18 cellular contexts compared by ENCODE assay signal in the genomic region with DNA sequence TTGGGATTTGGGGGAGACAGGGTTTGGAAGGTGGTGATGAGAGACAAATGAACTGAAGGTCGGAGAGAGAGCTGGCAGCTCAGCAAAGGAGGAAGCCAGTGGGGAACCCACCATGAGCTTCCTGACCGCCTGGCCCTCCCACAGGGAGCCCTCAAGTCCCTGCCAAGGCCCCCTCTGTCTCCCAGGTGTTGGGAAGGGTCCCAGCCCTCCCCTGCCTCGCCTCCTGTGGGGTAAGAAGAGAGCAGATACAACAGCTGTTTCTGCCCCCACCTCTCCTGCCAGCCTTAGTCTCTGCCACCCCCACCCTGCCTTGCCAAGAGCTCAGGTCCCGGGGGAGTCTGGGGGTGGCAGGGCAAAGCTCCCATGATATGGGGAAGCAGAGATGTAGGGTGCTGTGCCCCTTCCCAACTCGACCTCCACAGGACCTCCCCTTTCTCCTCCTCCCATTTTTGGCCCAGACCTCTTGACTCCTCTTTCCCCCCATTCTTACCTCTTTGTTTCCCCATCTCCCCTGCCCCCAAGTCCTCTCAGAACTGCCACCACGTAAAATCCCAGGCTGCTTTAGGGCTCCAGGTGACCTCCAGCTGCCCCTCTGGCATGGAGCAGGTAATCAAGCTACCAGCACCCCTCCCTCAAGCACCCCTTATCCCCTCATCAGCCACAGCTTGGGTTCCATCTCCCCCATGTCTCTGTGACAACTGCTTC. TPM values are rescaled to one million over a fixed set of nuclear protein-coding genes. Genes with fewer than 3 reads are reported as not detected.
A peak's percentile ranks its signal among the peaks of the same experiment; 100 is the strongest.
DNase-seq lines count a peak whose midpoint lies in the region; ATAC-seq, FAIRE-seq and TF ChIP-seq lines count a peak whose summit lies in the region.
"Had no signal": no experiment of that assay in that cellular context is flagged by ENCODE, and none has a peak within 500 bp of the region (broad histone marks: within the 10 kb centered on the region; RNA-seq: fewer than 3 reads in every experiment).

No MANE protein-coding gene starts in this region.

- H3K27me3 ChIP-seq in astrocyte (ENCODE audit: insufficient read depth, low read length) (no peaks in the 10 kb centered on the region), HepG2 (ENCODE audit: control insufficient read depth in 1 of 2, insufficient read depth in 2 of 2, low read length in 2 of 2) (no peaks in the 10 kb centered on the region)
- H3K27me3 ChIP-seq: ovary had no signal

- no peak for TF ChIP-seq EP300 in HepG2 (IDR thresholded peaks at IDR 0.05; ENCODE audit: low read depth in 2 of 2, low read length in 2 of 2)
- TF ChIP-seq EP300 in HepG2 (CRISPR knock-in tag; IDR thresholded peaks at IDR 0.05; ENCODE audit: borderline replicate concordance): no peak

- peaks cover 43% of the 10 kb centered on the region for H3K4me1 Mint-ChIP-seq in astrocyte (ENCODE audit: low read depth, unreplicated experiment)
- H3K4me1 Mint-ChIP-seq in stimulated activated effector memory CD8-positive, alpha-beta T cell treated with anti-CD3 and anti-CD28 coated beads, Interleukin-12 subunit alpha, Interleukin-12 subunit beta, amount 100 ng/mL, for 72 hours: peaks cover 28% of the 10 kb centered on the region
- H3K4me1 Mint-ChIP-seq in type B pancreatic cell (ENCODE audit: unreplicated experiment): peaks cover 38% of the 10 kb centered on the region

- H3K9me3 ChIP-seq in astrocyte (ENCODE audit: insufficient read depth, low read depth, low read length) (no peaks in the 10 kb centered on the region), HepG2 (ENCODE audit: low read length) (no peaks in the 10 kb centered on the region)
- H3K9me3 ChIP-seq: ovary had no signal

- no peak for FAIRE-seq in astrocyte (lab: Jason Lieb, UNC)
- FAIRE-seq in HepG2 (lab: Jason Lieb, UNC): no peak
- FAIRE-seq: GM12891 had no signal

- H3K36me3 Mint-ChIP-seq in astrocyte (ENCODE audit: low read depth, unreplicated experiment) (peaks cover 6% of the 10 kb centered on the region), type B pancreatic cell (peaks cover 16% of the 10 kb centered on the region)
- H3K36me3 Mint-ChIP-seq in stimulated activated effector memory CD8-positive, alpha-beta T cell treated with anti-CD3 and anti-CD28 coated beads, Interleukin-12 subunit alpha, Interleukin-12 subunit beta, amount 100 ng/mL, for 72 hours: peaks cover 2% of the 10 kb centered on the region

- POLR2A ChIA-PET in HepG2 (lab: Yijun Ruan, JAX): interaction anchor here (0.7 to 15.2 kb wide), 13 partner anchors 9 to 147 kb away, joined by 3 to 390 read pairs (median 6); partner anchors contain the start of genes INTS3, S100A14, S100A16 and SLC27A3

- no peaks in the 10 kb centered on the region for H3K27me3 Mint-ChIP-seq in astrocyte (ENCODE audit: low read depth, unreplicated experiment)
- no peaks in the 10 kb centered on the region for H3K27me3 Mint-ChIP-seq in type B pancreatic cell

- H3K9ac ChIP-seq in astrocyte (ENCODE audit: low read length) (no peak overlapping the region), HepG2 (ENCODE audit: insufficient read depth, low read depth, low read length) (peak overlapping the region; percentile 78)

- intact Hi-C loops in HepG2 (cut with micrococcal nuclease; ENCODE audit: unreplicated experiment): loop anchor here (5.0 kb wide), 1 partner anchor 116 kb away; no protein-coding TSS in a partner anchor

- CTCF ChIA-PET in HepG2 (lab: Yijun Ruan, JAX; ENCODE audit: low intra/inter-chr PET ratio, low total read pairs): interaction anchor here (2.0 kb wide), 2 partner anchors 56 to 118 kb away, joined by 7 to 18 read pairs; no protein-coding TSS in a partner anchor

- peaks cover 31% of the 10 kb centered on the region for H3K79me2 ChIP-seq in astrocyte (ENCODE audit: insufficient read depth, low read length)
- peaks cover 34% of the 10 kb centered on the region for H3K79me2 ChIP-seq in HepG2 (ENCODE audit: insufficient read depth, low read length)

- H3K4me2 ChIP-seq in astrocyte (ENCODE audit: low read length) (no peak overlapping the region), HepG2 (ENCODE audit: low read depth, low read length) (peak overlapping the region; percentile 91)

- H3K36me3 ChIP-seq in astrocyte (ENCODE audit: insufficient read depth, low read length) (peaks cover 14% of the 10 kb centered on the region), HepG2 (replicated peaks in 1 of 2; ENCODE audit: control insufficient read depth in 1 of 2, insufficient read depth in 2 of 2, low read length in 2 of 2) (peaks cover 0 to 2% of the 10 kb centered on the region in 2 experiments; a peak in 2 of 5 replicates)
- H3K36me3 ChIP-seq: ovary had no signal

- TSS peak; percentile 54 for BruUV-seq in HepG2 (replicated peaks; lab: Mats Ljungman, UMichigan)

- ATAC-seq in HepG2: peak; percentile 3
- no peak for ATAC-seq in stimulated activated effector memory CD8-positive, alpha-beta T cell treated with anti-CD3 and anti-CD28 coated beads, Interleukin-12 subunit alpha, Interleukin-12 subunit beta, amount 100 ng/mL, for 72 hours

- peak overlapping the region; percentile 41 for H3K4me3 Mint-ChIP-seq in astrocyte (ENCODE audit: unreplicated experiment)
- H3K4me3 Mint-ChIP-seq in stimulated activated effector memory CD8-positive, alpha-beta T cell treated with anti-CD3 and anti-CD28 coated beads, Interleukin-12 subunit alpha, Interleukin-12 subunit beta, amount 100 ng/mL, for 72 hours: no peak overlapping the region
- no peak overlapping the region for H3K4me3 Mint-ChIP-seq in type B pancreatic cell
- H3K4me3 Mint-ChIP-seq: activated naive CD8-positive, alpha-beta T cell treated with anti-CD3 and anti-CD28 coated beads for 36 hours had no signal

- no peak for TF ChIP-seq CTCF in astrocyte (IDR thresholded peaks at IDR 0.05; ENCODE audit: insufficient read depth, low read depth, low read length)
- no peak for TF ChIP-seq CTCF in HepG2 (CRISPR knock-in tag; IDR thresholded peaks at IDR 0.05)
- TF ChIP-seq CTCF in type B pancreatic cell (conservative IDR thresholded peaks at IDR 0.05): no peak

- H2AFZ ChIP-seq in astrocyte (ENCODE audit: low read depth, low read length) (no peak overlapping the region), HepG2 (ENCODE audit: low read length) (no peak overlapping the region)

- H3K27ac ChIP-seq in astrocyte (ENCODE audit: low read depth, low read length): no peak overlapping the region
- peak overlapping the region; percentile 87 for H3K27ac ChIP-seq in HepG2 (ENCODE audit: extremely low read length, insufficient read depth, low read length)

- peaks cover 10% of the 10 kb centered on the region for H4K20me1 ChIP-seq in astrocyte (ENCODE audit: insufficient read depth, low read length)
- no peaks in the 10 kb centered on the region for H4K20me1 ChIP-seq in HepG2 (ENCODE audit: insufficient read depth, low read length)

- 0% methylated on average over 5 of the region's 6 CpGs for WGBS in HepG2 (ENCODE audit: low lambda C conversion rate)

- H3K4me1 ChIP-seq in astrocyte (ENCODE audit: insufficient read depth, low read length) (peaks cover 35% of the 10 kb centered on the region), HepG2 (ENCODE audit: insufficient read depth, low read length) (peaks cover 71% of the 10 kb centered on the region)

- in situ Hi-C loops in HepG2 (cut with HindIII; ENCODE audit: extremely low pct_ligation_motif_present, low pct_unique_long_range_greater_than_20kb): loop anchor here (5.0 kb wide), 2 partner anchors 56 to 121 kb away; no protein-coding TSS in a partner anchor

- H3K27ac Mint-ChIP-seq in astrocyte (ENCODE audit: unreplicated experiment): no peak overlapping the region
- H3K27ac Mint-ChIP-seq in stimulated activated effector memory CD8-positive, alpha-beta T cell treated with anti-CD3 and anti-CD28 coated beads, Interleukin-12 subunit alpha, Interleukin-12 subunit beta, amount 100 ng/mL, for 72 hours: peak overlapping the region; percentile 56
- no peak overlapping the region for H3K27ac Mint-ChIP-seq in type B pancreatic cell
- H3K27ac Mint-ChIP-seq: activated naive CD8-positive, alpha-beta T cell treated with anti-CD3 and anti-CD28 coated beads for 36 hours had no signal

- no peak overlapping the region for H3K4me3 ChIP-seq in astrocyte (ENCODE audit: insufficient read depth, low read depth, low read length)
- peak overlapping the region; percentile 55 to 84 (median 72) for H3K4me3 ChIP-seq in HepG2 (replicated peaks in 1 of 3; ENCODE audit: insufficient read depth in 1 of 3, low read depth in 2 of 3, low read length in 3 of 3)
- H3K4me3 ChIP-seq: ovary had no signal

- TF ChIP-seq POLR2A in HepG2 (IDR thresholded peaks at IDR 0.05; ENCODE audit: insufficient read depth in 1 of 2, low read depth in 2 of 2, low read length in 2 of 2): no peak

- no peaks in the 10 kb centered on the region for H3K9me3 Mint-ChIP-seq in astrocyte (ENCODE audit: unreplicated experiment)
- no peaks in the 10 kb centered on the region for H3K9me3 Mint-ChIP-seq in stimulated activated effector memory CD8-positive, alpha-beta T cell treated with anti-CD3 and anti-CD28 coated beads, Interleukin-12 subunit alpha, Interleukin-12 subunit beta, amount 100 ng/mL, for 72 hours
- H3K9me3 Mint-ChIP-seq in type B pancreatic cell: peaks cover 3% of the 10 kb centered on the region
- H3K9me3 Mint-ChIP-seq: activated naive CD8-positive, alpha-beta T cell treated with anti-CD3 and anti-CD28 coated beads for 36 hours had no signal

- DNase-seq in DMS 273 treated with DMSO at 0.1 percent for 48 hours (lab: John Stamatoyannopoulos, UW) (peak; percentile 17), astrocyte (ENCODE audit: low read depth) (no peak), HepG2 (ENCODE audit: low spot score) (no peak), COLO829 (ENCODE audit: low spot score) (no peak), type B pancreatic cell (ENCODE audit: extremely low spot score, unreplicated experiment) (no peak), GOT3 (lab: John Stamatoyannopoulos, UW) (no peak)
- DNase-seq in stimulated activated effector memory CD8-positive, alpha-beta T cell treated with anti-CD3 and anti-CD28 coated beads, Interleukin-12 subunit alpha, Interleukin-12 subunit beta, amount 100 ng/mL, for 72 hours (ENCODE audit: low spot score in 2 of 2): no peak
- DNase-seq in activated CD4-positive, alpha-beta T cell treated with anti-CD3 and anti-CD28 coated beads for 48 hours: no peak
- DNase-seq: activated naive CD8-positive, alpha-beta T cell treated with anti-CD3 and anti-CD28 coated beads for 36 hours; cerebellar nuclear complex; EL; NCI-H1694; NCI-H774; stimulated activated CD4-positive, alpha-beta T cell treated with anti-CD3 and anti-CD28 coated beads, Interleukin-15, amount 100 ng/mL, for 24 hours had no signal

- no peak for TF ChIP-seq RAD21 in HepG2 (CRISPR knock-in tag; IDR thresholded peaks at IDR 0.05)

RNA-seq across cellular contexts. Expression of gene S100A1, which starts 0.6 kb away (rescaled TPM):
- total RNA-seq in astrocyte: 1.7 and 4.1 TPM in 2 replicates
- total RNA-seq in HepG2 (2016; rRNA removed; fragmentation: Illumina TruSeq; extraction: Trizol): 120 and 151 TPM in 2 replicates
- total RNA-seq in HepG2 (2016; cell fraction: cytosol; rRNA removed; fragmentation: Illumina TruSeq; extraction: Trizol; ENCODE audit: low read depth): 28.0 and 35.5 TPM in 2 replicates
- 119 and 133 TPM in 2 replicates for total RNA-seq in HepG2 (2016; cell fraction: insoluble cytoplasmic fraction; rRNA removed; fragmentation: Illumina TruSeq; extraction: Trizol)
- total RNA-seq in HepG2 (2016; cell fraction: membrane; rRNA removed; fragmentation: Illumina TruSeq; extraction: Trizol): 48.1 and 56.1 TPM in 2 replicates
- 54.6 and 59.6 TPM in 2 replicates for total RNA-seq in HepG2 (2016; cell fraction: nucleus; rRNA removed; fragmentation: Illumina TruSeq; extraction: Trizol)
- 238 and 251 TPM in 2 replicates for polyA plus RNA-seq in HepG2 (2011; rRNA removed)
- 339 and 395 TPM in 2 replicates for polyA plus RNA-seq in HepG2 (2011; cell fraction: cytosol; rRNA removed)
- polyA plus RNA-seq in HepG2 (2011; cell fraction: nucleus; rRNA removed): 68.2 and 87.5 TPM in 2 replicates
- 109 and 178 TPM in 2 replicates for polyA plus RNA-seq in HepG2 (2012)
- polyA plus RNA-seq in HepG2 (2016; cell fraction: cytosol; fragmentation: Illumina TruSeq; extraction: Trizol; ENCODE audit: low read depth): 100 and 132 TPM in 2 replicates
- polyA plus RNA-seq in HepG2 (2016; cell fraction: insoluble cytoplasmic fraction; fragmentation: Illumina TruSeq; extraction: Trizol; ENCODE audit: low read depth): 381 and 401 TPM in 2 replicates
- polyA plus RNA-seq in HepG2 (2016; cell fraction: membrane; fragmentation: Illumina TruSeq; extraction: Trizol; ENCODE audit: low read depth): 143 and 156 TPM in 2 replicates
- polyA plus RNA-seq in HepG2 (2016; cell fraction: nucleus; fragmentation: Illumina TruSeq; extraction: Trizol; ENCODE audit: insufficient read depth, low read depth): 222 and 236 TPM in 2 replicates
- polyA minus RNA-seq in HepG2 (2011; rRNA and poly(A)+ RNA removed; ENCODE audit: low replicate concordance): 3.5 and 272 TPM in 2 replicates
- 102 and 128 TPM in 2 replicates for polyA minus RNA-seq in HepG2 (2011; cell fraction: cytosol; rRNA and poly(A)+ RNA removed)
- 35.0 and 41.2 TPM in 2 replicates for polyA minus RNA-seq in HepG2 (2011; cell fraction: nucleus; rRNA and poly(A)+ RNA removed)
- total RNA-seq in type B pancreatic cell (ENCODE audit: low replicate concordance): 0.97 TPM in 1 of 2 replicates, not detected in the other
- total RNA-seq: activated naive CD8-positive, alpha-beta T cell treated with anti-CD3 and anti-CD28 coated beads for 36 hours; lung microvascular endothelial cell had no signal

RNA-seq across cellular contexts. Expression of gene S100A13, which starts 1.5 kb away (rescaled TPM):
- total RNA-seq in astrocyte: 134 and 172 TPM in 2 replicates
- 89.5 and 115 TPM in 2 replicates for total RNA-seq in HepG2 (2016; rRNA removed; fragmentation: Illumina TruSeq; extraction: Trizol)
- 78.4 and 101 TPM in 2 replicates for total RNA-seq in HepG2 (2016; cell fraction: cytosol; rRNA removed; fragmentation: Illumina TruSeq; extraction: Trizol; ENCODE audit: low read depth)
- total RNA-seq in HepG2 (2016; cell fraction: insoluble cytoplasmic fraction; rRNA removed; fragmentation: Illumina TruSeq; extraction: Trizol): 101 and 125 TPM in 2 replicates
- total RNA-seq in HepG2 (2016; cell fraction: membrane; rRNA removed; fragmentation: Illumina TruSeq; extraction: Trizol): 88.5 and 93.4 TPM in 2 replicates
- 30.0 and 35.1 TPM in 2 replicates for total RNA-seq in HepG2 (2016; cell fraction: nucleus; rRNA removed; fragmentation: Illumina TruSeq; extraction: Trizol)
- polyA plus RNA-seq in HepG2 (2011; rRNA removed): 172 TPM in 2 replicates
- 139 and 163 TPM in 2 replicates for polyA plus RNA-seq in HepG2 (2011; cell fraction: cytosol; rRNA removed)
- polyA plus RNA-seq in HepG2 (2011; cell fraction: nucleus; rRNA removed): 32.1 and 42.4 TPM in 2 replicates
- 56.6 and 75.4 TPM in 2 replicates for polyA plus RNA-seq in HepG2 (2012)
- 82.7 and 114 TPM in 2 replicates for polyA plus RNA-seq in HepG2 (2016; cell fraction: cytosol; fragmentation: Illumina TruSeq; extraction: Trizol; ENCODE audit: low read depth)
- 106 and 116 TPM in 2 replicates for polyA plus RNA-seq in HepG2 (2016; cell fraction: insoluble cytoplasmic fraction; fragmentation: Illumina TruSeq; extraction: Trizol; ENCODE audit: low read depth)
- 65.7 and 84.0 TPM in 2 replicates for polyA plus RNA-seq in HepG2 (2016; cell fraction: membrane; fragmentation: Illumina TruSeq; extraction: Trizol; ENCODE audit: low read depth)
- 50.7 and 51.1 TPM in 2 replicates for polyA plus RNA-seq in HepG2 (2016; cell fraction: nucleus; fragmentation: Illumina TruSeq; extraction: Trizol; ENCODE audit: insufficient read depth, low read depth)
- 42.6 and 182 TPM in 2 replicates for polyA minus RNA-seq in HepG2 (2011; rRNA and poly(A)+ RNA removed; ENCODE audit: low replicate concordance)
- 11.7 and 13.7 TPM in 2 replicates for polyA minus RNA-seq in HepG2 (2011; cell fraction: cytosol; rRNA and poly(A)+ RNA removed)
- polyA minus RNA-seq in HepG2 (2011; cell fraction: nucleus; rRNA and poly(A)+ RNA removed): 6.7 and 6.8 TPM in 2 replicates
- total RNA-seq in type B pancreatic cell (ENCODE audit: low replicate concordance): 58.3 and 102 TPM in 2 replicates

RNA-seq across cellular contexts. Expression of gene CHTOP, which starts 5.1 kb away (rescaled TPM):
- total RNA-seq in astrocyte (46.7 and 56.4 TPM in 2 replicates), HepG2 (2016; rRNA removed; fragmentation: Illumina TruSeq; extraction: Trizol) (35.4 and 38.0 TPM in 2 replicates), type B pancreatic cell (ENCODE audit: low replicate concordance) (87.5 and 108 TPM in 2 replicates)
- total RNA-seq in HepG2 (2016; cell fraction: cytosol; rRNA removed; fragmentation: Illumina TruSeq; extraction: Trizol; ENCODE audit: low read depth): 14.3 and 17.0 TPM in 2 replicates
- total RNA-seq in HepG2 (2016; cell fraction: insoluble cytoplasmic fraction; rRNA removed; fragmentation: Illumina TruSeq; extraction: Trizol): 34.0 and 41.6 TPM in 2 replicates
- 24.6 and 26.6 TPM in 2 replicates for total RNA-seq in HepG2 (2016; cell fraction: membrane; rRNA removed; fragmentation: Illumina TruSeq; extraction: Trizol)
- 60.5 and 67.4 TPM in 2 replicates for total RNA-seq in HepG2 (2016; cell fraction: nucleus; rRNA removed; fragmentation: Illumina TruSeq; extraction: Trizol)
- polyA plus RNA-seq in HepG2 (2011; rRNA removed): 47.1 and 51.9 TPM in 2 replicates
- 33.6 and 37.2 TPM in 2 replicates for polyA plus RNA-seq in HepG2 (2011; cell fraction: cytosol; rRNA removed)
- polyA plus RNA-seq in HepG2 (2011; cell fraction: nucleus; rRNA removed): 57.8 and 64.5 TPM in 2 replicates
- 40.9 and 49.6 TPM in 2 replicates for polyA plus RNA-seq in HepG2 (2012)
- 11.0 and 11.5 TPM in 2 replicates for polyA plus RNA-seq in HepG2 (2016; cell fraction: cytosol; fragmentation: Illumina TruSeq; extraction: Trizol; ENCODE audit: low read depth)
- 59.9 and 65.3 TPM in 2 replicates for polyA plus RNA-seq in HepG2 (2016; cell fraction: insoluble cytoplasmic fraction; fragmentation: Illumina TruSeq; extraction: Trizol; ENCODE audit: low read depth)
- polyA plus RNA-seq in HepG2 (2016; cell fraction: membrane; fragmentation: Illumina TruSeq; extraction: Trizol; ENCODE audit: low read depth): 17.8 and 18.3 TPM in 2 replicates
- polyA plus RNA-seq in HepG2 (2016; cell fraction: nucleus; fragmentation: Illumina TruSeq; extraction: Trizol; ENCODE audit: insufficient read depth, low read depth): 108 TPM in 2 replicates
- 34.2 and 56.3 TPM in 2 replicates for polyA minus RNA-seq in HepG2 (2011; rRNA and poly(A)+ RNA removed; ENCODE audit: low replicate concordance)
- 16.0 and 16.8 TPM in 2 replicates for polyA minus RNA-seq in HepG2 (2011; cell fraction: cytosol; rRNA and poly(A)+ RNA removed)
- 134 and 152 TPM in 2 replicates for polyA minus RNA-seq in HepG2 (2011; cell fraction: nucleus; rRNA and poly(A)+ RNA removed)

RNA-seq across cellular contexts. Expression of gene S100A14, which starts 12.7 kb away (rescaled TPM):
- total RNA-seq in astrocyte (0.38 and 0.57 TPM in 2 replicates), HepG2 (2016; rRNA removed; fragmentation: Illumina TruSeq; extraction: Trizol) (1.4 and 2.0 TPM in 2 replicates), type B pancreatic cell (ENCODE audit: low replicate concordance) (139 and 266 TPM in 2 replicates)
- 1.2 and 1.6 TPM in 2 replicates for total RNA-seq in HepG2 (2016; cell fraction: cytosol; rRNA removed; fragmentation: Illumina TruSeq; extraction: Trizol; ENCODE audit: low read depth)
- total RNA-seq in HepG2 (2016; cell fraction: insoluble cytoplasmic fraction; rRNA removed; fragmentation: Illumina TruSeq; extraction: Trizol): 1.8 and 2.4 TPM in 2 replicates
- 2.2 and 2.4 TPM in 2 replicates for total RNA-seq in HepG2 (2016; cell fraction: membrane; rRNA removed; fragmentation: Illumina TruSeq; extraction: Trizol)
- 0.75 and 1.1 TPM in 2 replicates for total RNA-seq in HepG2 (2016; cell fraction: nucleus; rRNA removed; fragmentation: Illumina TruSeq; extraction: Trizol)
- polyA plus RNA-seq in HepG2 (2011; rRNA removed): 7.7 and 10.8 TPM in 2 replicates
- 11.2 and 16.8 TPM in 2 replicates for polyA plus RNA-seq in HepG2 (2011; cell fraction: cytosol; rRNA removed)
- 1.5 and 3.7 TPM in 2 replicates for polyA plus RNA-seq in HepG2 (2011; cell fraction: nucleus; rRNA removed)
- 4.8 and 6.4 TPM in 2 replicates for polyA plus RNA-seq in HepG2 (2012)
- polyA plus RNA-seq in HepG2 (2016; cell fraction: cytosol; fragmentation: Illumina TruSeq; extraction: Trizol; ENCODE audit: low read depth): 1.8 and 2.7 TPM in 2 replicates
- polyA plus RNA-seq in HepG2 (2016; cell fraction: insoluble cytoplasmic fraction; fragmentation: Illumina TruSeq; extraction: Trizol; ENCODE audit: low read depth): 2.4 and 2.9 TPM in 2 replicates
- 3.3 TPM in 2 replicates for polyA plus RNA-seq in HepG2 (2016; cell fraction: membrane; fragmentation: Illumina TruSeq; extraction: Trizol; ENCODE audit: low read depth)
- polyA plus RNA-seq in HepG2 (2016; cell fraction: nucleus; fragmentation: Illumina TruSeq; extraction: Trizol; ENCODE audit: insufficient read depth, low read depth): 1.6 and 2.4 TPM in 2 replicates
- polyA minus RNA-seq in HepG2 (2011; rRNA and poly(A)+ RNA removed; ENCODE audit: low replicate concordance): 2.0 and 23.9 TPM in 2 replicates
- polyA minus RNA-seq in HepG2 (2011; cell fraction: cytosol; rRNA and poly(A)+ RNA removed): 1.5 and 2.7 TPM in 2 replicates
- polyA minus RNA-seq in HepG2 (2011; cell fraction: nucleus; rRNA and poly(A)+ RNA removed): not detected in 2 replicates
- total RNA-seq: activated naive CD8-positive, alpha-beta T cell treated with anti-CD3 and anti-CD28 coated beads for 36 hours had no signal
- polyA plus RNA-seq: BJ had no signal

RNA-seq across cellular contexts. Expression of gene S100A16, which starts 15.9 kb away (rescaled TPM):
- total RNA-seq in astrocyte (48.8 and 54.4 TPM in 2 replicates), HepG2 (2016; rRNA removed; fragmentation: Illumina TruSeq; extraction: Trizol) (46.0 and 51.2 TPM in 2 replicates), type B pancreatic cell (ENCODE audit: low replicate concordance) (173 and 517 TPM in 2 replicates)
- total RNA-seq in HepG2 (2016; cell fraction: cytosol; rRNA removed; fragmentation: Illumina TruSeq; extraction: Trizol; ENCODE audit: low read depth): 35.2 and 50.8 TPM in 2 replicates
- 46.0 and 49.1 TPM in 2 replicates for total RNA-seq in HepG2 (2016; cell fraction: insoluble cytoplasmic fraction; rRNA removed; fragmentation: Illumina TruSeq; extraction: Trizol)
- 64.5 and 88.0 TPM in 2 replicates for total RNA-seq in HepG2 (2016; cell fraction: membrane; rRNA removed; fragmentation: Illumina TruSeq; extraction: Trizol)
- 17.2 and 18.5 TPM in 2 replicates for total RNA-seq in HepG2 (2016; cell fraction: nucleus; rRNA removed; fragmentation: Illumina TruSeq; extraction: Trizol)
- polyA plus RNA-seq in HepG2 (2011; rRNA removed): 195 and 203 TPM in 2 replicates
- 207 and 257 TPM in 2 replicates for polyA plus RNA-seq in HepG2 (2011; cell fraction: cytosol; rRNA removed)
- polyA plus RNA-seq in HepG2 (2011; cell fraction: nucleus; rRNA removed): 63.0 and 64.5 TPM in 2 replicates
- 50.0 and 61.9 TPM in 2 replicates for polyA plus RNA-seq in HepG2 (2012)
- polyA plus RNA-seq in HepG2 (2016; cell fraction: cytosol; fragmentation: Illumina TruSeq; extraction: Trizol; ENCODE audit: low read depth): 56.0 and 73.0 TPM in 2 replicates
- polyA plus RNA-seq in HepG2 (2016; cell fraction: insoluble cytoplasmic fraction; fragmentation: Illumina TruSeq; extraction: Trizol; ENCODE audit: low read depth): 58.3 and 61.2 TPM in 2 replicates
- 82.4 and 91.4 TPM in 2 replicates for polyA plus RNA-seq in HepG2 (2016; cell fraction: membrane; fragmentation: Illumina TruSeq; extraction: Trizol; ENCODE audit: low read depth)
- 34.9 and 35.7 TPM in 2 replicates for polyA plus RNA-seq in HepG2 (2016; cell fraction: nucleus; fragmentation: Illumina TruSeq; extraction: Trizol; ENCODE audit: insufficient read depth, low read depth)
- polyA minus RNA-seq in HepG2 (2011; rRNA and poly(A)+ RNA removed; ENCODE audit: low replicate concordance): 116 and 347 TPM in 2 replicates
- 41.2 and 43.1 TPM in 2 replicates for polyA minus RNA-seq in HepG2 (2011; cell fraction: cytosol; rRNA and poly(A)+ RNA removed)
- polyA minus RNA-seq in HepG2 (2011; cell fraction: nucleus; rRNA and poly(A)+ RNA removed): 31.9 and 35.2 TPM in 2 replicates
- total RNA-seq: activated naive CD8-positive, alpha-beta T cell treated with anti-CD3 and anti-CD28 coated beads for 36 hours had no signal
